1 cellular context compared by ENCODE assay signal in the genomic region with DNA sequence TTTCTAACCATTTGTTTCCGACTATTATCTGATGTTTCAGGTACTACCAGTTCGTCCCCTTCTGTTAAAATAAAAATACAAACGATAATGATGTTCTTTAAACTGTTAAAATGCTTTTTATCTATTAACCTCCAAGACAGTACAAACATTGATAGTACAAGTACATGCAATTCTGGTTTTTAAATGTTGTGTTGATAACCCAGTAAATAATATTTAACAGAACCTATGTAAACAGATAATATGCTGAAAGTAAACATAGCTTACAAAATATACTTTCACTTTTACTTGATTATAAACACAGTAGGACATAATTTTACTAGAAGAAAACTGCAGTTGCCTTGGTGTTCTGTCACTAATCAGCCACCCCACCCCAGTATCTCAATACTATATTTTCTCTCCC.
TF ChIP-seq lines count a peak whose summit lies in the region.

No MANE protein-coding gene starts in this region.

TF ChIP-seq in HepG2, 621 proteins besides CTCF, POLR2A, EP300 and RAD21 (continued from another document):
- TF ChIP-seq, protein P1, sequence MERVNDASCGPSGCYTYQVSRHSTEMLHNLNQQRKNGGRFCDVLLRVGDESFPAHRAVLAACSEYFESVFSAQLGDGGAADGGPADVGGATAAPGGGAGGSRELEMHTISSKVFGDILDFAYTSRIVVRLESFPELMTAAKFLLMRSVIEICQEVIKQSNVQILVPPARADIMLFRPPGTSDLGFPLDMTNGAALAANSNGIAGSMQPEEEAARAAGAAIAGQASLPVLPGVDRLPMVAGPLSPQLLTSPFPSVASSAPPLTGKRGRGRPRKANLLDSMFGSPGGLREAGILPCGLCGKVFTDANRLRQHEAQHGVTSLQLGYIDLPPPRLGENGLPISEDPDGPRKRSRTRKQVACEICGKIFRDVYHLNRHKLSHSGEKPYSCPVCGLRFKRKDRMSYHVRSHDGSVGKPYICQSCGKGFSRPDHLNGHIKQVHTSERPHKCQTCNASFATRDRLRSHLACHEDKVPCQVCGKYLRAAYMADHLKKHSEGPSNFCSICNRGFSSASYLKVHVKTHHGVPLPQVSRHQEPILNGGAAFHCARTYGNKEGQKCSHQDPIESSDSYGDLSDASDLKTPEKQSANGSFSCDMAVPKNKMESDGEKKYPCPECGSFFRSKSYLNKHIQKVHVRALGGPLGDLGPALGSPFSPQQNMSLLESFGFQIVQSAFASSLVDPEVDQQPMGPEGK (CRISPR knock-in tag; IDR thresholded peaks at IDR 0.05), result no peak
- no peak for TF ChIP-seq DNMT1 (CRISPR knock-in tag; IDR thresholded peaks at IDR 0.05)
- TF ChIP-seq ZFP62 (CRISPR knock-in tag; IDR thresholded peaks at IDR 0.05), result no peak
- TF ChIP-seq PPARG (CRISPR knock-in tag; conservative IDR thresholded peaks at IDR 0.05), result no peak
- TF ChIP-seq ZNF251 (CRISPR knock-in tag; IDR thresholded peaks at IDR 0.05), result no peak
- no peak for TF ChIP-seq HHEX (CRISPR knock-in tag; IDR thresholded peaks at IDR 0.05)
